Comparison of ENCODE assay signal across 24 cellular contexts in the genomic region with DNA sequence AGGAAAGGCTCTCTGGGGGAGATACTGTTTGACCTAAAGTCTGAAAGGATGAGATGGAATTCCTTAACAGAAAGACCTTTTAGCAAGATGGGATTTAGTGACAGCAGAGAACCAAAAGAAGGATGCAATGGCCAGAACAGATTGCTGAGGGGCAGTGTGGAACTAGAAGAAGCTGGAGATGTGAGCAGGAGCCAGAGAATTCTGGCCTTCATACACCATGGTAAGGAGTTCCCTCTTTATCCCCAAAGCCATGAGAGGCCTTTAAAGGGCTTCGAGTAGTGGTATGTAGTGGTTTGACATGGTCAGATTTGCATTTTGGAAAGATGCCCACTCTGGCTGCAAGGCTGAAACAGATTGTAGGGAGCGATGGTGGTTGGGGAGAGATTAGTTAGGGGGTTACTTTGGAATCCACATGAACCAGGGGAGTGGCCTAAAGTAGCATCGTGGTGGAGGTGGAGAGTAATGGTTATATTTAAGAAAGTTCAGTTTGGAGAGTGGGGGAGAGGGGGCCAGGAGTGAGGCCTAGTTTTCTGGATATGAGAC.
"Had no signal": no experiment of that assay in that cellular context is flagged by ENCODE, and none has a peak within 500 bp of the region (broad histone marks: within the 10 kb centered on the region; RNA-seq: fewer than 3 reads in every experiment).

No MANE protein-coding gene starts in this region.

- H3K27ac ChIP-seq: parathyroid adenoma, right lobe of liver, suprapubic skin, tibial nerve had no signal

- H3K4me3 Mint-ChIP-seq: activated B cell treated with CpG ODN at 0.5 μM for 24 hours; activated CD4-positive, alpha-beta T cell treated with anti-CD3 and anti-CD28 coated beads for 36 hours; activated naive CD8-positive, alpha-beta T cell treated with anti-CD3 and anti-CD28 coated beads for 36 hours; brain; dendritic cell treated with granulocyte-macrophage colony-stimulating factor and Interleukin-4, amounts not matched to agents 40 ng/mL and 50 ng/mL, for 4 days; immature natural killer cell; natural killer cell; stimulated activated effector memory CD8-positive, alpha-beta T cell treated with anti-CD3 and anti-CD28 coated beads, Interleukin-12 subunit alpha, Interleukin-12 subunit beta, amount 100 ng/mL, for 72 hours; stimulated activated naive CD8-positive, alpha-beta T cell treated with anti-CD3 and anti-CD28 coated beads, Interleukin-15, amount 100 ng/mL, for 72 hours had no signal

- H3K4me1 Mint-ChIP-seq: activated B cell treated with CpG ODN at 0.5 μM for 24 hours; brain; immature natural killer cell; natural killer cell; stimulated activated effector memory CD8-positive, alpha-beta T cell treated with anti-CD3 and anti-CD28 coated beads, Interleukin-12 subunit alpha, Interleukin-12 subunit beta, amount 100 ng/mL, for 72 hours; stimulated activated naive CD8-positive, alpha-beta T cell treated with anti-CD3 and anti-CD28 coated beads, Interleukin-15, amount 100 ng/mL, for 72 hours had no signal

- H2AFZ ChIP-seq: parathyroid adenoma had no signal

- H3K27ac Mint-ChIP-seq: activated B cell treated with CpG ODN at 0.5 μM for 24 hours; activated CD4-positive, alpha-beta T cell treated with anti-CD3 and anti-CD28 coated beads for 36 hours; activated naive CD8-positive, alpha-beta T cell treated with anti-CD3 and anti-CD28 coated beads for 36 hours; brain; dendritic cell treated with granulocyte-macrophage colony-stimulating factor and Interleukin-4, amounts not matched to agents 40 ng/mL and 50 ng/mL, for 4 days; immature natural killer cell; natural killer cell; stimulated activated effector memory CD8-positive, alpha-beta T cell treated with anti-CD3 and anti-CD28 coated beads, Interleukin-12 subunit alpha, Interleukin-12 subunit beta, amount 100 ng/mL, for 72 hours; stimulated activated naive CD8-positive, alpha-beta T cell treated with anti-CD3 and anti-CD28 coated beads, Interleukin-15, amount 100 ng/mL, for 72 hours had no signal

- ATAC-seq: activated CD4-positive, alpha-beta T cell treated with anti-CD3 and anti-CD28 coated beads for 36 hours; left lobe of liver; natural killer cell; right lobe of liver; stimulated activated effector memory CD8-positive, alpha-beta T cell treated with anti-CD3 and anti-CD28 coated beads, Interleukin-12 subunit alpha, Interleukin-12 subunit beta, amount 100 ng/mL, for 72 hours; stimulated activated naive CD8-positive, alpha-beta T cell treated with anti-CD3 and anti-CD28 coated beads, Interleukin-15, amount 100 ng/mL, for 72 hours had no signal

- H3K36me3 Mint-ChIP-seq: activated naive CD8-positive, alpha-beta T cell treated with anti-CD3 and anti-CD28 coated beads for 36 hours; brain; immature natural killer cell; natural killer cell; stimulated activated effector memory CD8-positive, alpha-beta T cell treated with anti-CD3 and anti-CD28 coated beads, Interleukin-12 subunit alpha, Interleukin-12 subunit beta, amount 100 ng/mL, for 72 hours had no signal

- H3K79me2 ChIP-seq: parathyroid adenoma had no signal

- H3K9me3 ChIP-seq: right lobe of liver, suprapubic skin, tibial nerve had no signal

- DNase-seq: activated B cell treated with CpG ODN at 0.5 μM for 24 hours; activated CD4-positive, alpha-beta T cell treated with anti-CD3 and anti-CD28 coated beads for 36 hours; activated CD4-positive, alpha-beta T cell treated with anti-CD3 and anti-CD28 coated beads, Interleukin-2, amount 50 U/mL, for 4 hours; activated CD8-positive, alpha-beta memory T cell treated with anti-CD3 and anti-CD28 coated beads for 24 hours; activated CD8-positive, alpha-beta memory T cell treated with anti-CD3 and anti-CD28 coated beads, Interleukin-2, amount 50 U/mL, for 4 hours; activated naive CD4-positive, alpha-beta T cell treated with Interleukin-2 at 50 U/mL for 16 hours; activated naive CD8-positive, alpha-beta T cell treated with anti-CD3 and anti-CD28 coated beads for 36 hours; activated T-cell treated with anti-CD3 and anti-CD28 coated beads, Interleukin-2, amount 50 U/mL, for 48 hours; effector CD4-positive, alpha-beta T cell; foreskin melanocyte; immature natural killer cell; natural killer cell; right lobe of liver; small intestine; stimulated activated CD4-positive, alpha-beta T cell treated with anti-CD3 and anti-CD28 coated beads, Interleukin-2, amount 100 ng/mL, for 24 hours; stimulated activated naive CD8-positive, alpha-beta T cell treated with anti-CD3 and anti-CD28 coated beads, Interleukin-15, amount 100 ng/mL, for 72 hours; T1000 had no signal

- H3K9ac ChIP-seq: parathyroid adenoma had no signal

- H3K36me3 ChIP-seq: right lobe of liver, suprapubic skin, tibial nerve had no signal

- H3K9me3 Mint-ChIP-seq: activated B cell treated with CpG ODN at 0.5 μM for 24 hours; activated naive CD8-positive, alpha-beta T cell treated with anti-CD3 and anti-CD28 coated beads for 36 hours; dendritic cell treated with granulocyte-macrophage colony-stimulating factor and Interleukin-4, amounts not matched to agents 40 ng/mL and 50 ng/mL, for 4 days; immature natural killer cell; natural killer cell; stimulated activated effector memory CD8-positive, alpha-beta T cell treated with anti-CD3 and anti-CD28 coated beads, Interleukin-12 subunit alpha, Interleukin-12 subunit beta, amount 100 ng/mL, for 72 hours; stimulated activated naive CD8-positive, alpha-beta T cell treated with anti-CD3 and anti-CD28 coated beads, Interleukin-15, amount 100 ng/mL, for 72 hours had no signal

- H3K27me3 ChIP-seq: right lobe of liver, suprapubic skin, tibial nerve had no signal

- H3K4me3 ChIP-seq: right lobe of liver, suprapubic skin, tibial nerve had no signal

- H3K27me3 Mint-ChIP-seq: dendritic cell treated with granulocyte-macrophage colony-stimulating factor and Interleukin-4, amounts not matched to agents 40 ng/mL and 50 ng/mL, for 4 days; stimulated activated naive CD8-positive, alpha-beta T cell treated with anti-CD3 and anti-CD28 coated beads, Interleukin-15, amount 100 ng/mL, for 72 hours had no signal

- H3K4me1 ChIP-seq: parathyroid adenoma, right lobe of liver, suprapubic skin, tibial nerve had no signal
